In the genomic region with DNA sequence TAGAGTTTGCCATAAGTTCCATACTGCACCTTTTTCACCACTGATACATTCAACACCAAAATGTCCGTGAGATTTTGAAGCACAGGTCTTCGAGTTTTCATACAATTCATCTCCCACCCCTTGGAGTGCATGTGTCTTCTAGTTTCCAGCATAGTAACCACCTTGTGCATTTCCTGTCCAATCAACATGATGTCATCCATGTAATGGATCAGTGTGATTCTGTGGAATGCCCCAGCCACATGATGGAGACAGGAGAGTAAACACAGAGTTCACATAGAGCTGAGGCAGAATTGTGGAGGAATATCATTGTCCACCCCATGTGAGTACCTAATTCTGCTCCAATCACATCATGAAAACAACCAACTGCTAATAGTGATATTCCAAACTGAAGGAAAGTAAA, we compare ENCODE assay signal across 1 cellular context.
TF ChIP-seq lines count a peak whose summit lies in the region.

No MANE protein-coding gene starts in this region.

TF ChIP-seq in IMR-90, 13 proteins besides CTCF, POLR2A, EP300 and RAD21 (continued from another document):
- TF ChIP-seq USF2 (IDR thresholded peaks at IDR 0.05; ENCODE audit: low read depth, low read length) (no peak), CEBPB (IDR thresholded peaks at IDR 0.05; ENCODE audit: low read depth, low read length) (no peak), RFX5 (IDR thresholded peaks at IDR 0.05; ENCODE audit: low read depth, low read length) (no peak), CHD1 (IDR thresholded peaks at IDR 0.05; ENCODE audit: low read depth, low read length) (no peak), NFE2L2 (IDR thresholded peaks at IDR 0.05; ENCODE audit: low read depth, low read length) (no peak), RCOR1 (IDR thresholded peaks at IDR 0.05; ENCODE audit: insufficient replicate concordance, low read length) (no peak)
- TF ChIP-seq, protein P1, sequence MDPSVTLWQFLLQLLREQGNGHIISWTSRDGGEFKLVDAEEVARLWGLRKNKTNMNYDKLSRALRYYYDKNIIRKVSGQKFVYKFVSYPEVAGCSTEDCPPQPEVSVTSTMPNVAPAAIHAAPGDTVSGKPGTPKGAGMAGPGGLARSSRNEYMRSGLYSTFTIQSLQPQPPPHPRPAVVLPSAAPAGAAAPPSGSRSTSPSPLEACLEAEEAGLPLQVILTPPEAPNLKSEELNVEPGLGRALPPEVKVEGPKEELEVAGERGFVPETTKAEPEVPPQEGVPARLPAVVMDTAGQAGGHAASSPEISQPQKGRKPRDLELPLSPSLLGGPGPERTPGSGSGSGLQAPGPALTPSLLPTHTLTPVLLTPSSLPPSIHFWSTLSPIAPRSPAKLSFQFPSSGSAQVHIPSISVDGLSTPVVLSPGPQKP (IDR thresholded peaks at IDR 0.05; ENCODE audit: borderline replicate concordance, low read depth, low read length) = no peak
TF ChIP-seq in IMR-90: peak in this region for 0.
